Comparison of ENCODE assay signal across 26 cellular contexts in genomic region chr5:1097381-1097893, GRCh38. TPM values are rescaled to one million over a fixed set of nuclear protein-coding genes. Genes with fewer than 3 reads are reported as not detected.
DNase-seq lines count a peak whose midpoint lies in the region; ATAC-seq, FAIRE-seq and TF ChIP-seq lines count a peak whose summit lies in the region.
"Had no signal": no experiment of that assay in that cellular context is flagged by ENCODE, and none has a peak within 500 bp of the region (broad histone marks: within the 10 kb centered on the region; RNA-seq: fewer than 3 reads in every experiment).

No MANE protein-coding gene starts in this region.

- H3K4me3 ChIP-seq in BLaER1 (no peak overlapping the region), mesendoderm (ENCODE audit: low read length) (no peak overlapping the region), kidney (ENCODE audit: low read length in 2 of 2) (no peak overlapping the region)
- no peak overlapping the region for H3K4me3 ChIP-seq in CD8-positive, alpha-beta memory T cell (ENCODE audit: low read length)
- H3K4me3 ChIP-seq: adrenal gland, breast epithelium, colonic mucosa, psoas muscle, uterus had no signal

- H3K9me3 ChIP-seq in BLaER1 (no peaks in the 10 kb centered on the region), kidney (ENCODE audit: control insufficient read depth in 1 of 2, low read length in 2 of 2) (no peaks in the 10 kb centered on the region)
- no peaks in the 10 kb centered on the region for H3K9me3 ChIP-seq in CD8-positive, alpha-beta memory T cell (ENCODE audit: low read length)
- H3K9me3 ChIP-seq: adrenal gland, breast epithelium, colonic mucosa, psoas muscle, uterus had no signal

- POLR2A ChIA-PET in CD8-positive, alpha-beta memory T cell (lab: Charles Lee): no interaction called here
- POLR2A ChIA-PET in WTC11 (lab: Charles Lee): no interaction called here

- H3K23ac ChIP-seq in mesendoderm (ENCODE audit: low read length): no peak overlapping the region

- no peak overlapping the region for H3K18ac ChIP-seq in mesendoderm (ENCODE audit: low read length)

- peak overlapping the region in 1 of 7 donors; percentile 49 for H3K4me3 Mint-ChIP-seq in CD8-positive, alpha-beta memory T cell
- no peak overlapping the region for H3K4me3 Mint-ChIP-seq in WTC11
- H3K4me3 Mint-ChIP-seq: neural crest cell; stimulated activated effector memory CD8-positive, alpha-beta T cell treated with anti-CD3 and anti-CD28 coated beads, Interleukin-12 subunit alpha, Interleukin-12 subunit beta, amount 100 ng/mL, for 72 hours had no signal

- peaks cover 7 to 35% (median 12%) of the 10 kb centered on the region in 3 donors for H3K4me1 Mint-ChIP-seq in CD8-positive, alpha-beta memory T cell
- peaks cover 58% of the 10 kb centered on the region for H3K4me1 Mint-ChIP-seq in WTC11

- H2BK120ac ChIP-seq in mesendoderm (ENCODE audit: low read depth, low read length): no peak overlapping the region

- H4K5ac ChIP-seq in mesendoderm (ENCODE audit: low read length): no peak overlapping the region

- no peaks in the 10 kb centered on the region for H3K27me3 Mint-ChIP-seq in CD8-positive, alpha-beta memory T cell
- H3K27me3 Mint-ChIP-seq in WTC11 (ENCODE audit: low read depth): no peaks in the 10 kb centered on the region
- H3K27me3 Mint-ChIP-seq: T-cell had no signal

- no peak overlapping the region for H2BK5ac ChIP-seq in mesendoderm (ENCODE audit: low read length)

- no peak overlapping the region for H3K4ac ChIP-seq in mesendoderm (ENCODE audit: low read depth, low read length)

- H4K20me1 ChIP-seq in BLaER1: peaks cover 90% of the 10 kb centered on the region

- peak in 1 of 5 donors; percentile 28 for DNase-seq in CD8-positive, alpha-beta memory T cell
- no peak for DNase-seq in WTC11 (ENCODE audit: low spot score)
- DNase-seq in mesendoderm: no peak
- DNase-seq in kidney: no peak
- DNase-seq in nucleus accumbens (lab: John Stamatoyannopoulos, UW): no peak
- no peak for DNase-seq in NCI-H187 (lab: John Stamatoyannopoulos, UW)
- DNase-seq: activated CD4-positive, alpha-beta T cell treated with anti-CD3 and anti-CD28 coated beads for 48 hours; activated CD8-positive, alpha-beta memory T cell treated with anti-CD3 and anti-CD28 coated beads, Interleukin-2, amount 50 U/mL, for 4 hours; activated effector memory CD4-positive, alpha-beta T cell treated with anti-CD3 and anti-CD28 coated beads, Interleukin-2, amount 50 U/mL, for 16 hours; adrenal gland; colonic mucosa; HCEC 1CT; Karpas-422; midbrain; NCI-H1048; NCI-H1930; psoas muscle; SHP77 treated with DMSO at 0.1 percent for 48 hours; T-cell; uterus had no signal

- FAIRE-seq in kidney (lab: Jason Lieb, UNC): no peak

- H3K36me3 ChIP-seq in BLaER1 (peaks cover 25% of the 10 kb centered on the region; the same call in 1 of the 2 replicates), mesendoderm (ENCODE audit: control insufficient read depth, insufficient read depth, low read length) (no peaks in the 10 kb centered on the region), kidney (ENCODE audit: control insufficient read depth in 1 of 2, insufficient read depth in 2 of 2, low read length in 2 of 2) (peaks cover 3 to 4% of the 10 kb centered on the region in 2 donors)
- no peaks in the 10 kb centered on the region for H3K36me3 ChIP-seq in CD8-positive, alpha-beta memory T cell (ENCODE audit: insufficient read depth, low read length)
- H3K36me3 ChIP-seq: breast epithelium, colonic mucosa, uterus had no signal

- WGBS in mesendoderm (ENCODE audit: extremely low coverage, insufficient coverage, low lambda C conversion rate): no CpG with 5 or more reads among the region's 20 CpGs

- peaks cover 7% of the 10 kb centered on the region for H3K79me1 ChIP-seq in mesendoderm (ENCODE audit: low read length)

- no peak for TF ChIP-seq CTCF in WTC11 (IDR thresholded peaks at IDR 0.05)
- TF ChIP-seq CTCF in kidney (IDR thresholded peaks at IDR 0.05; ENCODE audit: borderline replicate concordance, extremely low read depth, insufficient read depth): no peak

- no peak overlapping the region for H2BK15ac ChIP-seq in mesendoderm (replicated peaks; ENCODE audit: low read depth)

- H3K79me2 ChIP-seq in mesendoderm (ENCODE audit: control insufficient read depth, insufficient read depth, low read length): peaks cover 7% of the 10 kb centered on the region

- CTCF ChIA-PET in CD8-positive, alpha-beta memory T cell (lab: Charles Lee): no interaction called here
- CTCF ChIA-PET in WTC11 (lab: Charles Lee): no interaction called here

- H3K9me3 Mint-ChIP-seq in CD8-positive, alpha-beta memory T cell: no peaks in the 10 kb centered on the region
- H3K9me3 Mint-ChIP-seq in WTC11: no peaks in the 10 kb centered on the region
- H3K9me3 Mint-ChIP-seq: neural crest cell; stimulated activated effector memory CD8-positive, alpha-beta T cell treated with anti-CD3 and anti-CD28 coated beads, Interleukin-12 subunit alpha, Interleukin-12 subunit beta, amount 100 ng/mL, for 72 hours; T-cell had no signal

- peaks cover 32% of the 10 kb centered on the region for H3K27me3 ChIP-seq in BLaER1
- no peaks in the 10 kb centered on the region for H3K27me3 ChIP-seq in CD8-positive, alpha-beta memory T cell (ENCODE audit: insufficient read depth, low read length, poor library complexity, severe bottlenecking)
- H3K27me3 ChIP-seq in mesendoderm (ENCODE audit: insufficient read depth, low read length, poor library complexity): no peaks in the 10 kb centered on the region
- H3K27me3 ChIP-seq: adrenal gland, breast epithelium, colonic mucosa, uterus had no signal

- no peak overlapping the region for H3K9ac ChIP-seq in BLaER1
- H3K9ac ChIP-seq in mesendoderm (ENCODE audit: low read length): no peak overlapping the region
- H3K9ac ChIP-seq in kidney (ENCODE audit: low read length in 2 of 2): no peak overlapping the region

- H3K36me3 Mint-ChIP-seq in CD8-positive, alpha-beta memory T cell: no peaks in the 10 kb centered on the region
- H3K36me3 Mint-ChIP-seq in WTC11: peaks cover 7% of the 10 kb centered on the region; the same call in 1 of the 2 replicates
- H3K36me3 Mint-ChIP-seq: stimulated activated effector memory CD8-positive, alpha-beta T cell treated with anti-CD3 and anti-CD28 coated beads, Interleukin-12 subunit alpha, Interleukin-12 subunit beta, amount 100 ng/mL, for 72 hours had no signal

- no peak overlapping the region for H2AK5ac ChIP-seq in mesendoderm (ENCODE audit: low read length)

- peak overlapping the region; percentile 19 for H3K4me2 ChIP-seq in BLaER1
- H3K4me2 ChIP-seq in mesendoderm (ENCODE audit: low read length): no peak overlapping the region

- no peak overlapping the region for H3K27ac ChIP-seq in BLaER1
- no peak overlapping the region for H3K27ac ChIP-seq in CD8-positive, alpha-beta memory T cell (ENCODE audit: low read depth, low read length)
- H3K27ac ChIP-seq in mesendoderm (ENCODE audit: low read depth, low read length): no peak overlapping the region
- no peak overlapping the region for H3K27ac ChIP-seq in kidney (ENCODE audit: low read depth in 2 of 2, low read length in 2 of 2)
- H3K27ac ChIP-seq: adrenal gland, breast epithelium, colonic mucosa, psoas muscle, uterus had no signal

- H4K8ac ChIP-seq in mesendoderm (ENCODE audit: low read depth, low read length): no peak overlapping the region

- intact Hi-C loops in kidney (cut with DNase I): no loop called here

- H3K27ac Mint-ChIP-seq in CD8-positive, alpha-beta memory T cell: peak overlapping the region in 5 of 8 donors; percentile 32 to 60 (median 38)
- peak overlapping the region; percentile 58 for H3K27ac Mint-ChIP-seq in WTC11
- H3K27ac Mint-ChIP-seq: stimulated activated effector memory CD8-positive, alpha-beta T cell treated with anti-CD3 and anti-CD28 coated beads, Interleukin-12 subunit alpha, Interleukin-12 subunit beta, amount 100 ng/mL, for 72 hours had no signal

- H3K4me1 ChIP-seq in BLaER1: peaks cover 85% of the 10 kb centered on the region
- peaks cover 36% of the 10 kb centered on the region for H3K4me1 ChIP-seq in CD8-positive, alpha-beta memory T cell (ENCODE audit: insufficient read depth, low read length)
- H3K4me1 ChIP-seq in mesendoderm (ENCODE audit: control insufficient read depth, low read depth, low read length): peaks cover 2% of the 10 kb centered on the region
- peaks cover 7 to 33% of the 10 kb centered on the region in 2 donors for H3K4me1 ChIP-seq in kidney (ENCODE audit: control insufficient read depth in 1 of 2, insufficient read depth in 1 of 2, low read depth in 1 of 2, low read length in 2 of 2)
- H3K4me1 ChIP-seq: colonic mucosa, uterus had no signal

- peak overlapping the region; percentile 43 for H3K56ac ChIP-seq in mesendoderm (ENCODE audit: low read length)

- ATAC-seq in WTC11 (no peak), GM18502 (IDR thresholded peaks at IDR 0.05; ENCODE audit: poor library complexity, unreplicated experiment) (no peak)
- ATAC-seq: left lobe of liver; psoas muscle; stimulated activated effector memory CD8-positive, alpha-beta T cell treated with anti-CD3 and anti-CD28 coated beads, Interleukin-12 subunit alpha, Interleukin-12 subunit beta, amount 100 ng/mL, for 72 hours had no signal

TF ChIP-seq in WTC11, 78 proteins besides CTCF, POLR2A, EP300 and RAD21 (continues in another document):
- TF ChIP-seq, protein P1, sequence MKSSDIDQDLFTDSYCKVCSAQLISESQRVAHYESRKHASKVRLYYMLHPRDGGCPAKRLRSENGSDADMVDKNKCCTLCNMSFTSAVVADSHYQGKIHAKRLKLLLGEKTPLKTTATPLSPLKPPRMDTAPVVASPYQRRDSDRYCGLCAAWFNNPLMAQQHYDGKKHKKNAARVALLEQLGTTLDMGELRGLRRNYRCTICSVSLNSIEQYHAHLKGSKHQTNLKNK (CRISPR knock-in tag; IDR thresholded peaks at IDR 0.05): no peak
- no peak for TF ChIP-seq ZNF423 (CRISPR knock-in tag; IDR thresholded peaks at IDR 0.05)
- no peak for TF ChIP-seq E2F4 (CRISPR knock-in tag; IDR thresholded peaks at IDR 0.05; ENCODE audit: borderline replicate concordance, low read depth)
- no peak for TF ChIP-seq FOXJ3 (CRISPR knock-in tag; IDR thresholded peaks at IDR 0.05; ENCODE audit: borderline replicate concordance)
- TF ChIP-seq CREM (CRISPR knock-in tag; IDR thresholded peaks at IDR 0.05): no peak

RNA-seq across cellular contexts. Expression of gene SLC12A7, which starts 14.4 kb away (rescaled TPM):
- 1 to 10 TPM; 4.9 to 6.6 TPM for total RNA-seq in CD8-positive, alpha-beta memory T cell
- 20.0 TPM for polyA plus RNA-seq in CD8-positive, alpha-beta memory T cell
- total RNA-seq in WTC11 (2021) (28.1 to 29.9 TPM (median 29.9 TPM) in 3 replicates), kidney (92.9 TPM)
- polyA plus RNA-seq in mesendoderm (2013, experiment 1 of 2): 8.6 TPM
- polyA plus RNA-seq in mesendoderm (2013, experiment 2 of 2): 8.4 TPM
- 28.2 TPM for polyA plus RNA-seq in kidney (ENCODE audit: insufficient read depth, low read depth, low replicate concordance)
